ENCODE assay signal across 16 cellular contexts in genomic region chr6:135675026-135675425, GRCh38.
"Had no signal": no experiment of that assay in that cellular context is flagged by ENCODE, and none has a peak within 500 bp of the region (broad histone marks: within the 10 kb centered on the region; RNA-seq: fewer than 3 reads in every experiment).

No MANE protein-coding gene starts in this region.

- H3K4me1 ChIP-seq: suprapubic skin had no signal

- H3K27ac Mint-ChIP-seq: activated CD8-positive, alpha-beta memory T cell treated with anti-CD3 and anti-CD28 coated beads, Interleukin-2, amount 10 ng/mL, durations not matched to agents 7 days and 5 days; endodermal cell had no signal

- H3K4me1 Mint-ChIP-seq: endodermal cell had no signal

- H3K27ac ChIP-seq: cardiac muscle cell, dorsolateral prefrontal cortex, suprapubic skin had no signal

- DNase-seq: activated CD8-positive, alpha-beta memory T cell treated with anti-CD3 and anti-CD28 coated beads, Interleukin-2, amount 10 ng/mL, durations not matched to agents 7 days and 5 days; activated T-cell treated with anti-CD3 and anti-CD28 coated beads, Interleukin-2, amount 50 U/mL, for 1 hour; dorsolateral prefrontal cortex; endodermal cell; glutamatergic neuron; mesendoderm; nucleus accumbens; posterior cingulate gyrus; stimulated activated CD4-positive, alpha-beta T cell treated with anti-CD3 and anti-CD28 coated beads, Interleukin-15, amount 100 ng/mL, for 24 hours; stimulated activated CD4-positive, alpha-beta T cell treated with anti-CD3 and anti-CD28 coated beads, Interleukin-4, amount 100 ng/mL, for 24 hours; stimulated activated naive CD4-positive, alpha-beta T cell treated with Interleukin-2 at 50 U/mL for 16 hours; trophoblast cell had no signal

- H3K27me3 Mint-ChIP-seq: activated CD8-positive, alpha-beta memory T cell treated with anti-CD3 and anti-CD28 coated beads, Interleukin-2, amount 10 ng/mL, durations not matched to agents 7 days and 5 days had no signal

- H3K27me3 ChIP-seq: cardiac muscle cell, dorsolateral prefrontal cortex, suprapubic skin had no signal

- H3K4me3 Mint-ChIP-seq: activated CD8-positive, alpha-beta memory T cell treated with anti-CD3 and anti-CD28 coated beads, Interleukin-2, amount 10 ng/mL, durations not matched to agents 7 days and 5 days; endodermal cell; nephron had no signal

- ATAC-seq: activated CD4-positive, CD25-positive, alpha-beta regulatory T cell treated with anti-CD3 and anti-CD28 coated beads, Interleukin-2, amount 50 U/mL, for 24 hours; activated CD8-positive, alpha-beta memory T cell treated with anti-CD3 and anti-CD28 coated beads, Interleukin-2, amount 10 ng/mL, durations not matched to agents 7 days and 5 days had no signal

- H3K36me3 ChIP-seq: cardiac muscle cell, suprapubic skin had no signal

- H3K9me3 ChIP-seq: suprapubic skin had no signal

- H3K4me3 ChIP-seq: cardiac muscle cell, dorsolateral prefrontal cortex, suprapubic skin had no signal
